9 cellular contexts compared by ENCODE assay signal in genomic region chr14:52741865-52742264, GRCh38. TPM values are rescaled to one million over a fixed set of nuclear protein-coding genes. Genes with fewer than 3 reads are reported as not detected.
DNase-seq lines count a peak whose midpoint lies in the region; ATAC-seq and TF ChIP-seq lines count a peak whose summit lies in the region.
"Had no signal": no experiment of that assay in that cellular context is flagged by ENCODE, and none has a peak within 500 bp of the region (broad histone marks: within the 10 kb centered on the region; RNA-seq: fewer than 3 reads in every experiment).

No MANE protein-coding gene starts in this region.

- peak overlapping the region in 2 of 4 donors; percentile 2 to 52 for H3K27ac ChIP-seq in body of pancreas
- H3K27ac ChIP-seq: ovary had no signal

- peaks cover 25% of the 10 kb centered on the region for H3K36me3 Mint-ChIP-seq in activated CD4-positive, alpha-beta T cell treated with anti-CD3 and anti-CD28 coated beads for 36 hours (ENCODE audit: low read depth)
- H3K36me3 Mint-ChIP-seq in activated naive CD8-positive, alpha-beta T cell treated with anti-CD3 and anti-CD28 coated beads for 36 hours: peaks cover 36% of the 10 kb centered on the region
- H3K36me3 Mint-ChIP-seq in stimulated activated effector memory CD8-positive, alpha-beta T cell treated with anti-CD3 and anti-CD28 coated beads, Interleukin-12 subunit alpha, Interleukin-12 subunit beta, amount 100 ng/mL, for 72 hours: peaks cover 24% of the 10 kb centered on the region

- H3K27me3 Mint-ChIP-seq in activated CD4-positive, alpha-beta T cell treated with anti-CD3 and anti-CD28 coated beads for 36 hours: no peaks in the 10 kb centered on the region
- no peaks in the 10 kb centered on the region for H3K27me3 Mint-ChIP-seq in activated naive CD8-positive, alpha-beta T cell treated with anti-CD3 and anti-CD28 coated beads for 36 hours

- no peak for ATAC-seq in activated CD4-positive, alpha-beta T cell treated with anti-CD3 and anti-CD28 coated beads for 36 hours
- ATAC-seq in HG02884 (IDR thresholded peaks at IDR 0.05; ENCODE audit: unreplicated experiment) (peak; percentile 17), body of pancreas (no peak)
- peak; percentile 13 for ATAC-seq in stimulated activated effector memory CD8-positive, alpha-beta T cell treated with anti-CD3 and anti-CD28 coated beads, Interleukin-12 subunit alpha, Interleukin-12 subunit beta, amount 100 ng/mL, for 72 hours

- no peak overlapping the region for H3K4me3 ChIP-seq in body of pancreas
- H3K4me3 ChIP-seq: ovary had no signal

- CTCF ChIA-PET in activated CD4-positive, alpha-beta T cell treated with anti-CD3 and anti-CD28 coated beads for 36 hours (lab: Charles Lee): interaction anchor here (0.6 to 1.0 kb wide), 5 partner anchors 12 to 351 kb away, joined by 3 to 5 read pairs (median 4); no protein-coding TSS in a partner anchor

- POLR2A ChIA-PET in activated CD4-positive, alpha-beta T cell treated with anti-CD3 and anti-CD28 coated beads for 36 hours (lab: Charles Lee): interaction anchor here (0.6 to 1.3 kb wide), 3 partner anchors 12 to 20 kb away, joined by 3 to 7 read pairs (median 5); partner anchors contain the start of gene STYX

- H3K27ac Mint-ChIP-seq in activated CD4-positive, alpha-beta T cell treated with anti-CD3 and anti-CD28 coated beads for 36 hours: peak overlapping the region; percentile 95
- H3K27ac Mint-ChIP-seq in activated naive CD8-positive, alpha-beta T cell treated with anti-CD3 and anti-CD28 coated beads for 36 hours: peak overlapping the region; percentile 96
- peak overlapping the region; percentile 95 for H3K27ac Mint-ChIP-seq in stimulated activated effector memory CD8-positive, alpha-beta T cell treated with anti-CD3 and anti-CD28 coated beads, Interleukin-12 subunit alpha, Interleukin-12 subunit beta, amount 100 ng/mL, for 72 hours

- H3K4me1 Mint-ChIP-seq in activated CD4-positive, alpha-beta T cell treated with anti-CD3 and anti-CD28 coated beads for 36 hours: peaks cover 65% of the 10 kb centered on the region
- H3K4me1 Mint-ChIP-seq in activated naive CD8-positive, alpha-beta T cell treated with anti-CD3 and anti-CD28 coated beads for 36 hours: peaks cover 54% of the 10 kb centered on the region
- H3K4me1 Mint-ChIP-seq in stimulated activated effector memory CD8-positive, alpha-beta T cell treated with anti-CD3 and anti-CD28 coated beads, Interleukin-12 subunit alpha, Interleukin-12 subunit beta, amount 100 ng/mL, for 72 hours: peaks cover 39% of the 10 kb centered on the region

- TF ChIP-seq POLR2A in body of pancreas (IDR thresholded peaks at IDR 0.05): no peak

- H3K27me3 ChIP-seq in body of pancreas: no peaks in the 10 kb centered on the region
- H3K27me3 ChIP-seq: ovary had no signal

- DNase-seq in activated CD4-positive, alpha-beta T cell treated with anti-CD3 and anti-CD28 coated beads for 36 hours: no peak
- DNase-seq in activated CD4-positive, alpha-beta T cell treated with anti-CD3 and anti-CD28 coated beads, Interleukin-2, amount 50 U/mL, for 1 hour: no peak
- no peak for DNase-seq in activated naive CD8-positive, alpha-beta T cell treated with anti-CD3 and anti-CD28 coated beads for 36 hours
- DNase-seq in stimulated activated effector memory CD8-positive, alpha-beta T cell treated with anti-CD3 and anti-CD28 coated beads, Interleukin-12 subunit alpha, Interleukin-12 subunit beta, amount 100 ng/mL, for 72 hours (ENCODE audit: low spot score in 2 of 2): peak in 1 of 2 donors; percentile 47
- no peak for DNase-seq in activated effector memory CD4-positive, alpha-beta T cell treated with anti-CD3 and anti-CD28 coated beads, Interleukin-2, amount 50 U/mL, for 16 hours
- DNase-seq in effector CD4-positive, alpha-beta T cell: no peak
- DNase-seq in body of pancreas: no peak
- DNase-seq: ovary had no signal

- H3K4me3 Mint-ChIP-seq in activated CD4-positive, alpha-beta T cell treated with anti-CD3 and anti-CD28 coated beads for 36 hours: peak overlapping the region; percentile 72
- H3K4me3 Mint-ChIP-seq in activated naive CD8-positive, alpha-beta T cell treated with anti-CD3 and anti-CD28 coated beads for 36 hours: peak overlapping the region; percentile 69
- peak overlapping the region; percentile 65 for H3K4me3 Mint-ChIP-seq in stimulated activated effector memory CD8-positive, alpha-beta T cell treated with anti-CD3 and anti-CD28 coated beads, Interleukin-12 subunit alpha, Interleukin-12 subunit beta, amount 100 ng/mL, for 72 hours

- no peaks in the 10 kb centered on the region for H3K9me3 ChIP-seq in body of pancreas
- H3K9me3 ChIP-seq: ovary had no signal

- peaks cover 0 to 3% of the 10 kb centered on the region in 2 donors for H3K36me3 ChIP-seq in body of pancreas (replicated peaks in 1 of 2; ENCODE audit: insufficient read depth in 1 of 2, low read depth in 2 of 2)
- H3K36me3 ChIP-seq: ovary had no signal

- no peaks in the 10 kb centered on the region for H3K9me3 Mint-ChIP-seq in activated CD4-positive, alpha-beta T cell treated with anti-CD3 and anti-CD28 coated beads for 36 hours (ENCODE audit: low read depth)
- no peaks in the 10 kb centered on the region for H3K9me3 Mint-ChIP-seq in activated naive CD8-positive, alpha-beta T cell treated with anti-CD3 and anti-CD28 coated beads for 36 hours
- no peaks in the 10 kb centered on the region for H3K9me3 Mint-ChIP-seq in stimulated activated effector memory CD8-positive, alpha-beta T cell treated with anti-CD3 and anti-CD28 coated beads, Interleukin-12 subunit alpha, Interleukin-12 subunit beta, amount 100 ng/mL, for 72 hours

- no peak for TF ChIP-seq CTCF in body of pancreas (IDR thresholded peaks at IDR 0.05)

- peaks cover 13% of the 10 kb centered on the region for H3K4me1 ChIP-seq in body of pancreas

- intact Hi-C loops in activated CD4-positive, alpha-beta T cell treated with anti-CD3 and anti-CD28 coated beads for 36 hours (cut with DNase I, micrococcal nuclease): loop anchor here (1.0 to 2.0 kb wide), 3 partner anchors 12 to 49 kb away; partner anchors contain the start of genes STYX (in 2 of the 2), ERO1A (in 1 of the 2) and GNPNAT1 (in 1 of the 2)
- intact Hi-C loops in body of pancreas (cut with DNase I): no loop called here

RNA-seq across cellular contexts. Expression of gene STYX, which starts 11.9 kb away (rescaled TPM):
- 10 to 100 TPM; 13.1 to 13.3 TPM for total RNA-seq in activated CD4-positive, alpha-beta T cell treated with anti-CD3 and anti-CD28 coated beads for 36 hours
- 10 to 100 TPM; 16.3 to 17.5 TPM for total RNA-seq in activated naive CD8-positive, alpha-beta T cell treated with anti-CD3 and anti-CD28 coated beads for 36 hours
- total RNA-seq in body of pancreas: 10 to 100 TPM in 1 of 2 donors, 1 to 10 TPM in 1; 5.6 to 11.4 TPM

RNA-seq across cellular contexts. Expression of gene PSMC6, which starts 34.9 kb away (rescaled TPM):
- total RNA-seq in activated CD4-positive, alpha-beta T cell treated with anti-CD3 and anti-CD28 coated beads for 36 hours: 100 to 1,000 TPM in 1 of 2 experiments, 10 to 100 TPM in 1; 87.0 to 121 TPM
- 100 to 1,000 TPM; 117 to 123 TPM for total RNA-seq in activated naive CD8-positive, alpha-beta T cell treated with anti-CD3 and anti-CD28 coated beads for 36 hours
- 10 to 100 TPM; 37.2 to 66.7 TPM for total RNA-seq in body of pancreas

RNA-seq across cellular contexts. Expression of gene ERO1A, which starts 46.5 kb away (rescaled TPM):
- total RNA-seq in activated CD4-positive, alpha-beta T cell treated with anti-CD3 and anti-CD28 coated beads for 36 hours: 100 to 1,000 TPM; 120 to 165 TPM
- total RNA-seq in activated naive CD8-positive, alpha-beta T cell treated with anti-CD3 and anti-CD28 coated beads for 36 hours: 100 to 1,000 TPM; 120 to 121 TPM
- total RNA-seq in body of pancreas: 10 to 100 TPM; 30.9 to 42.5 TPM

RNA-seq across cellular contexts. Expression of gene GNPNAT1, which starts 49.5 kb away (rescaled TPM):
- 10 to 100 TPM; 31.1 to 33.6 TPM for total RNA-seq in activated CD4-positive, alpha-beta T cell treated with anti-CD3 and anti-CD28 coated beads for 36 hours
- 10 to 100 TPM; 42.2 to 42.4 TPM for total RNA-seq in activated naive CD8-positive, alpha-beta T cell treated with anti-CD3 and anti-CD28 coated beads for 36 hours
- 10 to 100 TPM in 1 of 2 donors, 1 to 10 TPM in 1; 9.6 to 27.0 TPM for total RNA-seq in body of pancreas

Comparison
In these comparisons a context has a peak if more than half of its experiments do, and no peak if none do; other contexts are left out.
1. ATAC-seq: peak in HG02884 (single experiment) and stimulated activated effector memory CD8-positive, alpha-beta T cell treated with anti-CD3 and anti-CD28 coated beads, Interleukin-12 subunit alpha, Interleukin-12 subunit beta, amount 100 ng/mL, for 72 hours (single experiment); none in activated CD4-positive, alpha-beta T cell treated with anti-CD3 and anti-CD28 coated beads for 36 hours (single experiment) and body of pancreas (single experiment).
2. Peak in every context shown above with its lines, with median percentiles within 50 percentile points of each other: H3K27ac Mint-ChIP-seq and H3K4me3 Mint-ChIP-seq.